ENCODE assay signal across 23 cellular contexts in the genomic region with DNA sequence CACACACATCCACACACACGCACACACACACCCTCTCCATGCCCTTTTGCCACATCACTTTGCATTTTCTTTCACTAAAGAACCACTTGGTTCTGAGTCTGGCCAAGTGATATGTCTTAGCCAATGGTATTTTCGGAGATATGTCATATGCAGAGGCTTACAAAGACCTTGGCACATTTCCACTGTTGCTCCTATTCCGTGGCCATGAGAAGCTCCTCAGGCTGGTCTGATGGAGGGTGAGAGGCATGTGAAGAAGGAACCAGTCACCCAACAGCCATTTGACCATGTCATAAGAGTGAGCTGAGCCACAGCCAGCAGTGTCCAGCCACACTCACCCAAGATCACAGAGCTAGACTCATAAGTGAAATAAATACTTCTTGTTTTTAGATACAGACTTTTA.
DNase-seq lines count a peak whose midpoint lies in the region; ATAC-seq, FAIRE-seq and TF ChIP-seq lines count a peak whose summit lies in the region.
"Had no signal": no experiment of that assay in that cellular context is flagged by ENCODE, and none has a peak within 500 bp of the region (broad histone marks: within the 10 kb centered on the region; RNA-seq: fewer than 3 reads in every experiment).

No MANE protein-coding gene starts in this region.

- H3K4me2 ChIP-seq in H1 (ENCODE audit: insufficient read depth in 1 of 2, low read depth in 2 of 2, low read length in 2 of 2): no peak overlapping the region

- H3K4me3 Mint-ChIP-seq in T-cell (no peak overlapping the region), chondrocyte (ENCODE audit: unreplicated experiment) (no peak overlapping the region)
- H3K4me3 Mint-ChIP-seq: CD4-positive, CD25-positive, alpha-beta regulatory T cell; central memory CD8-positive, alpha-beta T cell had no signal

- no peaks in the 10 kb centered on the region for H3K23me2 ChIP-seq in H1 (ENCODE audit: low read depth, low read length)

- POLR2A ChIA-PET in H1 (lab: Charles Lee; ENCODE audit: partially characterized antibody): no interaction called here
- POLR2A ChIA-PET in T-cell (lab: Charles Lee): no interaction called here

- H3K27me3 Mint-ChIP-seq in T-cell (peaks cover 0 to 15% of the 10 kb centered on the region in 2 donors), chondrocyte (ENCODE audit: low read depth) (peaks cover 23% of the 10 kb centered on the region)
- H3K27me3 Mint-ChIP-seq: CD4-positive, CD25-positive, alpha-beta regulatory T cell had no signal

- no peak overlapping the region for H2BK15ac ChIP-seq in H1 (ENCODE audit: low read length)

- TF ChIP-seq EP300 in H1 (IDR thresholded peaks at IDR 0.05; ENCODE audit: borderline replicate concordance in 1 of 2, low read depth in 2 of 2, low read length in 2 of 2) (no peak), tibial nerve (IDR thresholded peaks at IDR 0.05) (no peak), suprapubic skin (IDR thresholded peaks at IDR 0.05) (no peak)

- peak overlapping the region; percentile 29; the same call in 1 of the 2 replicates for H4K8ac ChIP-seq in H1 (ENCODE audit: extremely low read depth, insufficient read depth, low read length)

- TF ChIP-seq RAD21 in H1 (IDR thresholded peaks at IDR 0.05 in 1 of 2, conservative IDR thresholded peaks at IDR 0.05 in 1 of 2; ENCODE audit: low read depth in 2 of 2, low read length in 2 of 2): no peak

- H3K36me3 ChIP-seq in H1 (ENCODE audit: control insufficient read depth in 2 of 4, insufficient read depth in 4 of 4, low read length in 3 of 4) (no peaks in the 10 kb centered on the region), tibial nerve (no peaks in the 10 kb centered on the region), suprapubic skin (no peaks in the 10 kb centered on the region)
- H3K36me3 ChIP-seq: neutrophil, transverse colon had no signal

- no peak overlapping the region for H2AFZ ChIP-seq in H1 (ENCODE audit: low read length)

- ATAC-seq in T-cell (replicated peaks in 1 of 4): no peak

- H3K27ac ChIP-seq in H1 (ENCODE audit: low read depth, low read length) (no peak overlapping the region), tibial nerve (no peak overlapping the region), suprapubic skin (no peak overlapping the region)
- H3K27ac ChIP-seq: neutrophil, transverse colon had no signal

- H3K4me1 ChIP-seq in H1 (replicated peaks in 1 of 4; ENCODE audit: control insufficient read depth in 3 of 4, insufficient read depth in 4 of 4, low read length in 3 of 4) (no peaks in the 10 kb centered on the region), tibial nerve (no peaks in the 10 kb centered on the region), suprapubic skin (no peaks in the 10 kb centered on the region)
- H3K4me1 ChIP-seq: transverse colon had no signal

- H2BK12ac ChIP-seq in H1 (ENCODE audit: low read depth, low read length): no peak overlapping the region

- no peaks in the 10 kb centered on the region for H3K9me3 ChIP-seq in H1 (ENCODE audit: insufficient read depth in 2 of 2, low read depth in 1 of 2, low read length in 1 of 2)
- H3K9me3 ChIP-seq in tibial nerve: peaks cover 0 to 6% (median 0%) of the 10 kb centered on the region in 4 donors
- no peaks in the 10 kb centered on the region for H3K9me3 ChIP-seq in suprapubic skin
- H3K9me3 ChIP-seq: neutrophil, transverse colon had no signal

- DNase-seq in AG08396 (ENCODE audit: low spot score): peak; percentile 52
- peak; percentile 67 for DNase-seq in HCEC 1CT
- DNase-seq in H1 (ENCODE audit: low read depth in 1 of 2, low spot score in 2 of 2): no peak
- DNase-seq in myocyte (ENCODE audit: low read depth): peak; percentile 25
- DNase-seq in tibial nerve (ENCODE audit: low spot score in 2 of 2): no peak
- DNase-seq in T-cell: no peak
- DNase-seq in chondrocyte (ENCODE audit: low spot score): no peak
- no peak for DNase-seq in suprapubic skin (ENCODE audit: low spot score in 2 of 2)
- DNase-seq: activated naive CD4-positive, alpha-beta T cell treated with anti-CD3 and anti-CD28 coated beads, Interleukin-2, amount 50 U/mL, for 16 hours; anterior cingulate cortex; CD4-positive, CD25-positive, alpha-beta regulatory T cell; Kasumi-1; NCI-H1092; NCI-H2029 treated with DMSO at 0.1 percent for 48 hours; NCI-H446; SHP77 treated with DMSO at 0.1 percent for 48 hours; stimulated activated CD4-positive, alpha-beta T cell treated with anti-CD3 and anti-CD28 coated beads, Interleukin-4, amount 100 ng/mL, for 24 hours; stimulated activated naive CD4-positive, alpha-beta T cell treated with Interleukin-2 at 50 U/mL for 16 hours; transverse colon had no signal

- no peak overlapping the region for H2BK120ac ChIP-seq in H1 (replicated peaks; ENCODE audit: low read depth, low read length)

- H3K27ac Mint-ChIP-seq in T-cell: no peak overlapping the region
- H3K27ac Mint-ChIP-seq in chondrocyte (ENCODE audit: unreplicated experiment): no peak overlapping the region
- H3K27ac Mint-ChIP-seq: CD4-positive, CD25-positive, alpha-beta regulatory T cell had no signal

- no peak overlapping the region for H3K56ac ChIP-seq in H1 (replicated peaks; ENCODE audit: insufficient read length, low read depth, low read length)

- FAIRE-seq in H1 (lab: Jason Lieb, UNC): no peak
- FAIRE-seq: GM12891, TTC549 had no signal

- CTCF ChIA-PET in H1 (lab: Charles Lee; ENCODE audit: partially characterized antibody) (interaction anchor here (1.0 to 1.6 kb wide), 3 partner anchors 9 to 429 kb away, joined by 3 to 5 read pairs (median 3); no protein-coding TSS in a partner anchor), T-cell (lab: Charles Lee) (no interaction called here)

- no peak overlapping the region for H4K5ac ChIP-seq in H1 (ENCODE audit: insufficient read length, low read depth, low read length)

- no peak overlapping the region for H3K14ac ChIP-seq in H1 (ENCODE audit: insufficient read length)

- H3K18ac ChIP-seq in H1 (ENCODE audit: extremely low read depth, low read length): no peak overlapping the region

- H3K9me3 Mint-ChIP-seq in T-cell: peaks cover 0 to 8% (median 0%) of the 10 kb centered on the region in 3 donors
- peaks cover 2% of the 10 kb centered on the region for H3K9me3 Mint-ChIP-seq in chondrocyte (ENCODE audit: low read depth)
- H3K9me3 Mint-ChIP-seq: CD4-positive, CD25-positive, alpha-beta regulatory T cell; central memory CD8-positive, alpha-beta T cell had no signal

- H2AK5ac ChIP-seq in H1 (ENCODE audit: low read depth, low read length): no peak overlapping the region

- H3K79me1 ChIP-seq in H1 (ENCODE audit: low read depth, low read length): no peaks in the 10 kb centered on the region

- TF ChIP-seq POLR2A in H1 (IDR thresholded peaks at IDR 0.05; ENCODE audit: control extremely low read depth in 1 of 2, low read depth in 2 of 2, low read length in 2 of 2) (no peak), tibial nerve (IDR thresholded peaks at IDR 0.05) (no peak), suprapubic skin (IDR thresholded peaks at IDR 0.05) (no peak)

- H3K9ac ChIP-seq in H1 (replicated peaks in 1 of 4; ENCODE audit: extremely low read depth in 1 of 4, low read depth in 3 of 4, low read length in 3 of 4): no peak overlapping the region

- H2BK5ac ChIP-seq in H1 (ENCODE audit: low read depth, low read length): no peak overlapping the region

- H3K36me3 Mint-ChIP-seq in T-cell (no peaks in the 10 kb centered on the region), chondrocyte (ENCODE audit: low read depth) (peaks cover 3% of the 10 kb centered on the region)
- H3K36me3 Mint-ChIP-seq: CD4-positive, CD25-positive, alpha-beta regulatory T cell had no signal

- no peaks in the 10 kb centered on the region for H3K79me2 ChIP-seq in H1 (ENCODE audit: control insufficient read depth in 1 of 2, insufficient read depth in 2 of 2, low read length in 2 of 2)

- H3K4me1 Mint-ChIP-seq in T-cell (no peaks in the 10 kb centered on the region), chondrocyte (ENCODE audit: low read depth) (no peaks in the 10 kb centered on the region)
- H3K4me1 Mint-ChIP-seq: CD4-positive, CD25-positive, alpha-beta regulatory T cell; central memory CD8-positive, alpha-beta T cell had no signal

- H3K27me3 ChIP-seq in H1 (replicated peaks in 1 of 4; ENCODE audit: control insufficient read depth in 3 of 4, extremely low read depth in 1 of 4, insufficient read depth in 3 of 4, low read length in 3 of 4) (no peaks in the 10 kb centered on the region), tibial nerve (no peaks in the 10 kb centered on the region), suprapubic skin (no peaks in the 10 kb centered on the region)
- H3K27me3 ChIP-seq: transverse colon had no signal

- no peak overlapping the region for H3K23ac ChIP-seq in H1 (ENCODE audit: insufficient read length)

- H4K20me1 ChIP-seq in H1 (replicated peaks in 1 of 2; ENCODE audit: control insufficient read depth in 1 of 2, insufficient read depth in 2 of 2, low read length in 2 of 2): no peaks in the 10 kb centered on the region

- H3K4me3 ChIP-seq in H1 (ENCODE audit: extremely low read depth in 1 of 4, insufficient read depth in 2 of 4, low read depth in 3 of 4, low read length in 4 of 4) (no peak overlapping the region), tibial nerve (no peak overlapping the region), suprapubic skin (no peak overlapping the region)
- H3K4me3 ChIP-seq: transverse colon had no signal

- no peak overlapping the region for H3K4ac ChIP-seq in H1 (replicated peaks; ENCODE audit: insufficient read length, low read depth, low read length)

- TF ChIP-seq CTCF in H1 (IDR thresholded peaks at IDR 0.05; ENCODE audit: control extremely low read depth in 1 of 3, insufficient read depth in 1 of 3, low read depth in 1 of 3, low read length in 3 of 3) (no peak), tibial nerve (IDR thresholded peaks at IDR 0.05) (no peak), chondrocyte (IDR thresholded peaks at IDR 0.05) (no peak), suprapubic skin (IDR thresholded peaks at IDR 0.05) (no peak)

- H2BK20ac ChIP-seq in H1 (ENCODE audit: low read length): no peak overlapping the region

- no peak overlapping the region for H4K91ac ChIP-seq in H1 (replicated peaks; ENCODE audit: insufficient read length, low read length)

- WGBS in H1 (ENCODE audit: extremely low coverage in 1 of 2, insufficient coverage in 1 of 2, insufficient read length in 1 of 2, insufficient replicate concordance in 2 of 2, low coverage in 1 of 2, low lambda C conversion rate in 2 of 2, missing lambda C conversion rate in 1 of 2), 2 experiments: 84% methylated on average over 3 of the region's 3 CpGs; no CpG with 5 or more reads in 1 of the 2 experiments
- WGBS in tibial nerve, 2 donors: 64 to 68% methylated on average over 3 of the region's 3 CpGs
- 80% methylated on average over 3 of the region's 3 CpGs for WGBS in suprapubic skin

TF ChIP-seq in H1, 55 proteins besides CTCF, POLR2A, EP300 and RAD21 (continues in another document):
- no peak for TF ChIP-seq TBP (IDR thresholded peaks at IDR 0.05; ENCODE audit: low read depth, low read length)
- no peak for TF ChIP-seq FOSL1 (IDR thresholded peaks at IDR 0.05; ENCODE audit: insufficient read depth, low read depth, low read length)
- no peak for TF ChIP-seq RFX5 (IDR thresholded peaks at IDR 0.05; ENCODE audit: borderline replicate concordance, low read depth, low read length)
- TF ChIP-seq CEBPB (IDR thresholded peaks at IDR 0.05; ENCODE audit: low read depth, low read length): no peak
- TF ChIP-seq RXRA (IDR thresholded peaks at IDR 0.05; ENCODE audit: insufficient read depth, low read depth, low read length): no peak
- no peak for TF ChIP-seq HDAC2 (IDR thresholded peaks at IDR 0.05; ENCODE audit: borderline replicate concordance in 1 of 2, low read depth in 2 of 2, low read length in 2 of 2)

Comparison
In these comparisons a context has a peak if more than half of its experiments do, and no peak if none do; other contexts are left out.
1. DNase-seq: peak in AG08396 (single experiment), HCEC 1CT (single experiment) and myocyte (single experiment); none in H1 (0 of 2), tibial nerve (0 of 2), T-cell (0 of 34), chondrocyte (single experiment) and suprapubic skin (0 of 2).